In genomic region chr12:57086951-57087688, GRCh38 we compare ENCODE assay signal across 1 cellular context.
TF ChIP-seq lines count a peak whose summit lies in the region.

No MANE protein-coding gene starts in this region.

TF ChIP-seq in SK-N-SH treated with all-trans-retinoic acid at 6 μM for 48 hours, 23 proteins besides CTCF, POLR2A, EP300 and RAD21 (continued from another document):
- TF ChIP-seq ZNF565 (CRISPR knock-in tag; conservative IDR thresholded peaks at IDR 0.05; ENCODE audit: low read depth) (no peak), CREB5 (CRISPR knock-in tag; IDR thresholded peaks at IDR 0.05; ENCODE audit: low read depth) (no peak), ZFP3 (CRISPR knock-in tag; IDR thresholded peaks at IDR 0.05) (no peak), ARNTL (CRISPR knock-in tag; IDR thresholded peaks at IDR 0.05; ENCODE audit: borderline replicate concordance, low read depth) (no peak), ESRRG (CRISPR knock-in tag; IDR thresholded peaks at IDR 0.05) (no peak), PPARA (CRISPR knock-in tag; IDR thresholded peaks at IDR 0.05; ENCODE audit: borderline replicate concordance) (no peak), ZNF70 (CRISPR knock-in tag; IDR thresholded peaks at IDR 0.05) (no peak), TOX (CRISPR knock-in tag; IDR thresholded peaks at IDR 0.05; ENCODE audit: borderline replicate concordance) (no peak), POU6F1 (CRISPR knock-in tag; IDR thresholded peaks at IDR 0.05; ENCODE audit: borderline replicate concordance, low read depth) (no peak), TSHZ2 (CRISPR knock-in tag; IDR thresholded peaks at IDR 0.05) (no peak)
